26 cellular contexts compared by ENCODE assay signal in genomic region chr9:126420148-126420547, GRCh38.
DNase-seq lines count a peak whose midpoint lies in the region; ATAC-seq, FAIRE-seq and TF ChIP-seq lines count a peak whose summit lies in the region.
"Had no signal": no experiment of that assay in that cellular context is flagged by ENCODE, and none has a peak within 500 bp of the region (broad histone marks: within the 10 kb centered on the region; RNA-seq: fewer than 3 reads in every experiment).

No MANE protein-coding gene starts in this region.

- ATAC-seq in activated CD8-positive, alpha-beta memory T cell treated with anti-CD3 and anti-CD28 coated beads, Interleukin-2, amount 10 ng/mL, durations not matched to agents 7 days and 5 days = no peak
- no peak for ATAC-seq in HCT116
- ATAC-seq: activated CD4-positive, alpha-beta T cell treated with anti-CD3 and anti-CD28 coated beads for 36 hours had no signal

- no TSS peak for BruUV-seq in HCT116 (replicated peaks; lab: Mats Ljungman, UMichigan)

- H3K36me3 ChIP-seq in HCT116 (ENCODE audit: control insufficient read depth in 1 of 2, insufficient read depth in 2 of 2, low read length in 2 of 2) = no peaks in the 10 kb centered on the region

- RAD21 ChIA-PET in HCT116 (lab: Charles Lee; ENCODE audit: low non-redundant PET in 1 of 2, low total read pairs in 2 of 2, uncharacterized antibody in 2 of 2, unreplicated experiment in 2 of 2) = no interaction called here

- H3K27ac ChIP-seq in HCT116 (ENCODE audit: low read depth, low read length) = no peak overlapping the region
- H3K27ac ChIP-seq: cardiac muscle cell, HL-60 had no signal

- no peaks in the 10 kb centered on the region for H3K79me2 ChIP-seq in HCT116 (ENCODE audit: insufficient read depth, low read length)

- H3K4me1 ChIP-seq in HCT116 (ENCODE audit: control insufficient read depth in 1 of 2, insufficient read depth in 2 of 2, low read length in 2 of 2) = peaks cover 9 to 27% of the 10 kb centered on the region in 2 experiments

- TF ChIP-seq CTCF in HCT116 (IDR thresholded peaks at IDR 0.05 in 2 of 3, conservative IDR thresholded peaks at IDR 0.05 in 1 of 3; ENCODE audit: borderline replicate concordance in 1 of 3, insufficient read depth in 1 of 3, low read depth in 2 of 3, low read length in 2 of 3) = no peak
- TF ChIP-seq CTCF in endothelial cell (IDR thresholded peaks at IDR 0.05; ENCODE audit: unreplicated experiment) = no peak

- no peaks in the 10 kb centered on the region for H3K9me3 ChIP-seq in HCT116 (ENCODE audit: control insufficient read depth in 1 of 2, insufficient read depth in 1 of 2, low read depth in 1 of 2, low read length in 2 of 2)
- H3K9me3 ChIP-seq: SK-N-SH had no signal

- intact Hi-C loops in HCT116 (cut with micrococcal nuclease) = no loop called here

- H3K27me3 ChIP-seq in HCT116 (ENCODE audit: insufficient read depth, low read length) = no peaks in the 10 kb centered on the region
- H3K27me3 ChIP-seq: cardiac muscle cell had no signal

- peaks cover 22% of the 10 kb centered on the region for H3K36me3 Mint-ChIP-seq in activated CD8-positive, alpha-beta memory T cell treated with anti-CD3 and anti-CD28 coated beads, Interleukin-2, amount 10 ng/mL, durations not matched to agents 7 days and 5 days
- H3K36me3 Mint-ChIP-seq in endothelial cell (ENCODE audit: low read depth, unreplicated experiment) = peaks cover 4% of the 10 kb centered on the region

- FAIRE-seq in GM19239 (lab: Jason Lieb, UNC) = no peak
- FAIRE-seq: GM12891, small intestine had no signal

- H3K9ac ChIP-seq in HCT116 (ENCODE audit: low read length) = no peak overlapping the region
- H3K9ac ChIP-seq: SK-N-SH had no signal

- CTCF ChIA-PET in activated CD8-positive, alpha-beta memory T cell treated with anti-CD3 and anti-CD28 coated beads, Interleukin-2, amount 10 ng/mL, durations not matched to agents 7 days and 5 days (lab: Charles Lee) = interaction anchor here (0.6 to 2.6 kb wide), 5 partner anchors 14 to 71 kb away, joined by 3 to 6 read pairs (median 4); no protein-coding TSS in a partner anchor
- CTCF ChIA-PET in HCT116 (lab: Charles Lee) = no interaction called here

- H3K4me1 Mint-ChIP-seq in activated CD8-positive, alpha-beta memory T cell treated with anti-CD3 and anti-CD28 coated beads, Interleukin-2, amount 10 ng/mL, durations not matched to agents 7 days and 5 days = peaks cover 25% of the 10 kb centered on the region
- H3K4me1 Mint-ChIP-seq in endothelial cell (ENCODE audit: unreplicated experiment) = peaks cover 15% of the 10 kb centered on the region
- H3K4me1 Mint-ChIP-seq: memory B cell had no signal

- H3K9me2 ChIP-seq in HCT116 (ENCODE audit: insufficient read depth) = no peaks in the 10 kb centered on the region
- H3K9me2 ChIP-seq: SK-N-SH had no signal

- TF ChIP-seq RAD21 in HCT116 (IDR thresholded peaks at IDR 0.05; ENCODE audit: low read depth) = no peak

- H3K4me3 Mint-ChIP-seq in activated CD8-positive, alpha-beta memory T cell treated with anti-CD3 and anti-CD28 coated beads, Interleukin-2, amount 10 ng/mL, durations not matched to agents 7 days and 5 days = no peak overlapping the region
- peak overlapping the region; percentile 22 for H3K4me3 Mint-ChIP-seq in endothelial cell (ENCODE audit: unreplicated experiment)
- H3K4me3 Mint-ChIP-seq: activated CD4-positive, alpha-beta T cell treated with anti-CD3 and anti-CD28 coated beads for 36 hours; activated naive CD4-positive, alpha-beta T cell treated with anti-CD3 and anti-CD28 coated beads for 36 hours; memory B cell had no signal

- in situ Hi-C loops in ACHN (cut with HindIII; ENCODE audit: low pct_ligation_motif_present, low pct_unique_long_range_greater_than_20kb, low sequenced_read_pairs) = no loop called here

- POLR2A ChIA-PET in HCT116 (lab: Charles Lee) = no interaction called here

- DNase-seq in activated CD8-positive, alpha-beta memory T cell treated with anti-CD3 and anti-CD28 coated beads, Interleukin-2, amount 50 U/mL, for 48 hours = peak; percentile 38
- no peak for DNase-seq in activated CD8-positive, alpha-beta memory T cell treated with anti-CD3 and anti-CD28 coated beads, Interleukin-2, amount 10 ng/mL, durations not matched to agents 7 days and 5 days
- no peak for DNase-seq in HCT116 (ENCODE audit: low read depth, low spot score)
- no peak for DNase-seq in endothelial cell (ENCODE audit: low spot score)
- peak; percentile 15 for DNase-seq in stimulated activated CD8-positive, alpha-beta memory T cell treated with anti-CD3 and anti-CD28 coated beads, Interleukin-4, amount 100 ng/mL, for 48 hours
- no peak for DNase-seq in ACHN
- no peak for DNase-seq in globus pallidus (ENCODE audit: low spot score)
- no peak for DNase-seq in GM19239 (ENCODE audit: insufficient read length, low spot score)
- DNase-seq: activated CD4-positive, alpha-beta T cell treated with anti-CD3 and anti-CD28 coated beads for 36 hours; activated naive CD4-positive, alpha-beta T cell treated with anti-CD3 and anti-CD28 coated beads for 36 hours; activated T-cell treated with anti-CD3 and anti-CD28 coated beads, Interleukin-2, amount 50 U/mL, for 48 hours; amygdala; C1 segment of cervical spinal cord; dermis blood vessel endothelial cell; HCEC 1CT; NCI-H524; nucleus accumbens; SK-N-SH; small intestine; stimulated activated CD4-positive, alpha-beta T cell treated with anti-CD3 and anti-CD28 coated beads, Interleukin-1b, Interleukin-23, amount 100 ng/mL, for 48 hours; substantia nigra; T-helper 2 cell had no signal

- no peak overlapping the region for H3K4me3 ChIP-seq in HCT116 (replicated peaks in 1 of 2; ENCODE audit: low read depth in 1 of 2, low read length in 2 of 2)
- H3K4me3 ChIP-seq: cardiac muscle cell had no signal

- H3K27me3 Mint-ChIP-seq in activated CD8-positive, alpha-beta memory T cell treated with anti-CD3 and anti-CD28 coated beads, Interleukin-2, amount 10 ng/mL, durations not matched to agents 7 days and 5 days = no peaks in the 10 kb centered on the region
- peaks cover 3% of the 10 kb centered on the region for H3K27me3 Mint-ChIP-seq in endothelial cell (ENCODE audit: unreplicated experiment)
- H3K27me3 Mint-ChIP-seq: activated CD4-positive, alpha-beta T cell treated with anti-CD3 and anti-CD28 coated beads for 36 hours had no signal

- 0 out of 2 replicates have a peak overlapping the region, but pooled peaks have one; percentile 50 for H3K4me2 ChIP-seq in HCT116 (ENCODE audit: low read length)
- H3K4me2 ChIP-seq: SK-N-SH had no signal

- H2AFZ ChIP-seq in HCT116 (ENCODE audit: low read depth, low read length, poor library complexity, severe bottlenecking) = no peak overlapping the region

- no peak for TF ChIP-seq POLR2A in HCT116 (IDR thresholded peaks at IDR 0.05; ENCODE audit: borderline replicate concordance, extremely low read depth, insufficient read depth, insufficient read length)

- no peak overlapping the region for H3K27ac Mint-ChIP-seq in activated CD8-positive, alpha-beta memory T cell treated with anti-CD3 and anti-CD28 coated beads, Interleukin-2, amount 10 ng/mL, durations not matched to agents 7 days and 5 days
- no peak overlapping the region for H3K27ac Mint-ChIP-seq in endothelial cell (ENCODE audit: unreplicated experiment)
- H3K27ac Mint-ChIP-seq: activated CD4-positive, alpha-beta T cell treated with anti-CD3 and anti-CD28 coated beads for 36 hours; activated naive CD4-positive, alpha-beta T cell treated with anti-CD3 and anti-CD28 coated beads for 36 hours; memory B cell had no signal

- no peaks in the 10 kb centered on the region for H3K9me3 Mint-ChIP-seq in activated CD8-positive, alpha-beta memory T cell treated with anti-CD3 and anti-CD28 coated beads, Interleukin-2, amount 10 ng/mL, durations not matched to agents 7 days and 5 days (ENCODE audit: low read depth)
- no peaks in the 10 kb centered on the region for H3K9me3 Mint-ChIP-seq in endothelial cell (ENCODE audit: unreplicated experiment)
- H3K9me3 Mint-ChIP-seq: activated naive CD4-positive, alpha-beta T cell treated with anti-CD3 and anti-CD28 coated beads for 36 hours; memory B cell had no signal

- H4K20me1 ChIP-seq in HCT116 (ENCODE audit: insufficient read depth) = no peaks in the 10 kb centered on the region

TF ChIP-seq in HCT116, 20 proteins besides CTCF, POLR2A, EP300 and RAD21 (continues in another document):
- no peak for TF ChIP-seq CEBPB (IDR thresholded peaks at IDR 0.05; ENCODE audit: low read depth)
- TF ChIP-seq POLR2AphosphoS5 (IDR thresholded peaks at IDR 0.05; ENCODE audit: low read depth, low read length) = no peak
- TF ChIP-seq TCF7L2 (IDR thresholded peaks at IDR 0.05; ENCODE audit: borderline replicate concordance, extremely low read depth, insufficient read depth, insufficient read length) = no peak
- TF ChIP-seq EZH2 (IDR thresholded peaks at IDR 0.05) = no peak
- no peak for TF ChIP-seq EGR1 (IDR thresholded peaks at IDR 0.05; ENCODE audit: low read depth)
- TF ChIP-seq REST (IDR thresholded peaks at IDR 0.05; ENCODE audit: low read depth) = no peak
- no peak for TF ChIP-seq SIN3A (IDR thresholded peaks at IDR 0.05; ENCODE audit: low read depth)
- TF ChIP-seq SP1 (IDR thresholded peaks at IDR 0.05; ENCODE audit: low read depth) = no peak
- TF ChIP-seq JUND (IDR thresholded peaks at IDR 0.05) = no peak

Comparison
In these comparisons a context has a peak if more than half of its experiments do, and no peak if none do; other contexts are left out.
1. DNase-seq: peak in activated CD8-positive, alpha-beta memory T cell treated with anti-CD3 and anti-CD28 coated beads, Interleukin-2, amount 50 U/mL, for 48 hours (single experiment) and stimulated activated CD8-positive, alpha-beta memory T cell treated with anti-CD3 and anti-CD28 coated beads, Interleukin-4, amount 100 ng/mL, for 48 hours (single experiment); none in activated CD8-positive, alpha-beta memory T cell treated with anti-CD3 and anti-CD28 coated beads, Interleukin-2, amount 10 ng/mL, durations not matched to agents 7 days and 5 days (single experiment), HCT116 (single experiment), endothelial cell (single experiment), ACHN (single experiment), globus pallidus (single experiment) and GM19239 (single experiment).